In genomic region chr3:49785565-49786356, GRCh38 we compare ENCODE assay signal across 8 cellular contexts. TPM values are rescaled to one million over a fixed set of nuclear protein-coding genes. Genes with fewer than 3 reads are reported as not detected.
A peak's percentile ranks its signal among the peaks of the same experiment; 100 is the strongest.
DNase-seq lines count a peak whose midpoint lies in the region; ATAC-seq and TF ChIP-seq lines count a peak whose summit lies in the region.

No MANE protein-coding gene starts in this region.

- H3K36me3 ChIP-seq in BJ (ENCODE audit: control insufficient read depth, insufficient read depth, low read length) (peaks cover 4% of the 10 kb centered on the region; the same call in 1 of the 2 replicates), SU-DHL-6 (ENCODE audit: low read length) (no peaks in the 10 kb centered on the region), tibial nerve (peaks cover 0 to 25% (median 0%) of the 10 kb centered on the region in 3 donors)

- DNase-seq in BJ (ENCODE audit: low read depth) (no peak), ecto neural progenitor cell (ENCODE audit: low spot score) (peak; percentile 58), memory B cell (ENCODE audit: low spot score in 2 of 2) (no peak), tibial nerve (ENCODE audit: low spot score in 2 of 2) (no peak), NCI-H226 (no peak)

- H3K27me3 ChIP-seq in BJ (ENCODE audit: control insufficient read depth, insufficient read depth, low read length) (no peaks in the 10 kb centered on the region), SU-DHL-6 (ENCODE audit: low read length) (no peaks in the 10 kb centered on the region), tibial nerve (no peaks in the 10 kb centered on the region)

- TF ChIP-seq POLR2A in tibial nerve (IDR thresholded peaks at IDR 0.05), result no peak

- H3K9me3 Mint-ChIP-seq in memory B cell, result no peaks in the 10 kb centered on the region

- no peaks in the 10 kb centered on the region for H3F3A ChIP-seq in SU-DHL-6 (ENCODE audit: insufficient read depth)

- H3K4me1 Mint-ChIP-seq in memory B cell, result peaks cover 20% of the 10 kb centered on the region

- POLR2A ChIA-PET in BJ (lab: Charles Lee), result interaction anchor here (0.5 to 1.4 kb wide), 4 partner anchors 14 to 187 kb away, joined by 3 to 8 read pairs (median 4); partner anchors contain the start of gene INKA1

- H3K27ac ChIP-seq in SU-DHL-6 (ENCODE audit: low read depth, low read length) (no peak overlapping the region), tibial nerve (peak overlapping the region; percentile 96 to 99 (median 98))

- TF ChIP-seq EP300 in tibial nerve (IDR thresholded peaks at IDR 0.05), result no peak

- ATAC-seq in GM18909 (IDR thresholded peaks at IDR 0.05; ENCODE audit: poor library complexity, unreplicated experiment) (peak; percentile 55), HG03103 (IDR thresholded peaks at IDR 0.05; ENCODE audit: low read depth, unreplicated experiment) (peak; percentile 28), memory B cell (ENCODE audit: low read depth) (peak; percentile 34)

- 1 to 3% methylated on average over 33 to 44 of the region's 50 CpGs for WGBS in tibial nerve, 2 donors

- H3K27me3 Mint-ChIP-seq in memory B cell, result no peaks in the 10 kb centered on the region

- peak overlapping the region; percentile 85 for H3K4me2 ChIP-seq in SU-DHL-6 (ENCODE audit: low read depth, low read length, poor library complexity, severe bottlenecking)

- no peak for TF ChIP-seq CTCF in BJ (IDR thresholded peaks at IDR 0.05; ENCODE audit: insufficient read depth, low read depth, low read length)
- TF ChIP-seq CTCF in SU-DHL-6 (IDR thresholded peaks at IDR 0.05; ENCODE audit: insufficient read depth, low read length, poor library complexity, severe bottlenecking), result no peak
- TF ChIP-seq CTCF in tibial nerve (IDR thresholded peaks at IDR 0.05), result no peak

- H3K4me3 Mint-ChIP-seq in memory B cell, result peak overlapping the region; percentile 91

- H3K36me3 Mint-ChIP-seq in memory B cell, result peaks cover 3% of the 10 kb centered on the region

- H3K9ac ChIP-seq in SU-DHL-6 (ENCODE audit: low read length), result peak overlapping the region; percentile 75

- peak overlapping the region; percentile 73 for H2AFZ ChIP-seq in SU-DHL-6 (ENCODE audit: low read depth, low read length, severe bottlenecking)

- no peaks in the 10 kb centered on the region for H4K20me1 ChIP-seq in SU-DHL-6 (ENCODE audit: low read depth, low read length)

- peaks cover 0 to 54% (median 24%) of the 10 kb centered on the region in 4 donors for H3K4me1 ChIP-seq in tibial nerve

- H3K27ac Mint-ChIP-seq in memory B cell, result peak overlapping the region; percentile 97

- H3K79me2 ChIP-seq in SU-DHL-6 (ENCODE audit: insufficient read depth, low read length), result peaks cover 19% of the 10 kb centered on the region

- CTCF ChIA-PET in BJ (lab: Yijun Ruan, JAX), result interaction anchor here (0.8 to 2.5 kb wide), 6 partner anchors 10 to 82 kb away, joined by 3 to 13 read pairs (median 4); partner anchors contain the start of gene INKA1

- H3K9me3 ChIP-seq in SU-DHL-6 (ENCODE audit: insufficient read depth, low read length) (no peaks in the 10 kb centered on the region), tibial nerve (no peaks in the 10 kb centered on the region)

- no peaks in the 10 kb centered on the region for H3K9me2 ChIP-seq in SU-DHL-6 (replicated peaks; ENCODE audit: insufficient read depth, low read length)

- H3K4me3 ChIP-seq in BJ (ENCODE audit: low read depth, low read length) (peak overlapping the region; percentile 85), SU-DHL-6 (ENCODE audit: insufficient read depth, low read length, poor library complexity, severe bottlenecking) (peak overlapping the region; percentile 77), tibial nerve (peak overlapping the region; percentile 88 to 97 (median 96))

RNA-seq across cellular contexts. Expression of gene IP6K1, which starts 0.6 kb away (rescaled TPM):
- polyA plus RNA-seq in BJ (2011; rRNA removed), result 35.8 and 54.4 TPM in 2 replicates
- 75.2 and 88.8 TPM in 2 replicates for polyA minus RNA-seq in BJ (2011; rRNA and poly(A)+ RNA removed)
- total RNA-seq in tibial nerve, result 10 to 100 TPM; 43.2 to 77.5 (median 50.7) TPM

RNA-seq across cellular contexts. Expression of gene CDHR4, which starts 13.9 kb away (rescaled TPM):
- polyA plus RNA-seq in BJ (2011; rRNA removed), result not detected in 2 replicates
- 0.15 and 0.62 TPM in 2 replicates for polyA minus RNA-seq in BJ (2011; rRNA and poly(A)+ RNA removed)
- total RNA-seq in tibial nerve, result 1 to 10 TPM in 2 of 4 donors, not detected in 2; 1.3 to 1.4 TPM

RNA-seq across cellular contexts. Expression of gene INKA1, which starts 17.3 kb away (rescaled TPM):
- polyA plus RNA-seq in BJ (2011; rRNA removed), result 3.1 and 4.4 TPM in 2 replicates
- 2.2 and 4.3 TPM in 2 replicates for polyA minus RNA-seq in BJ (2011; rRNA and poly(A)+ RNA removed)
- total RNA-seq in tibial nerve, result 10 to 100 TPM in 1 of 4 donors, 1 to 10 TPM in 2, under 1 TPM in 1; 0.60 to 10.3 (median 8.0) TPM

RNA-seq across cellular contexts. Expression of gene UBA7, which starts 28.0 kb away (rescaled TPM):
- polyA plus RNA-seq in BJ (2011; rRNA removed), result 32.9 and 62.5 TPM in 2 replicates
- 46.4 and 63.1 TPM in 2 replicates for polyA minus RNA-seq in BJ (2011; rRNA and poly(A)+ RNA removed)
- total RNA-seq in tibial nerve, result 10 to 100 TPM; 47.9 to 68.4 (median 66.9) TPM
